In genomic region chr1:176187001-176187400, GRCh38 we compare ENCODE assay signal across 23 cellular contexts.
"Had no signal": no experiment of that assay in that cellular context is flagged by ENCODE, and none has a peak within 500 bp of the region (broad histone marks: within the 10 kb centered on the region; RNA-seq: fewer than 3 reads in every experiment).

No MANE protein-coding gene starts in this region.

- DNase-seq: activated CD4-positive, alpha-beta memory T cell treated with anti-CD3 and anti-CD28 coated beads, Interleukin-2, amount 10 ng/mL, durations not matched to agents 7 days and 5 days; activated CD4-positive, alpha-beta T cell treated with anti-CD3 and anti-CD28 coated beads, Interleukin-2, amount 10 ng/mL, durations not matched to agents 7 days and 5 days; activated CD8-positive, alpha-beta memory T cell treated with anti-CD3 and anti-CD28 coated beads, Interleukin-2, amount 50 U/mL, for 48 hours; activated gamma-delta T cell; activated naive CD4-positive, alpha-beta T cell treated with anti-CD3 and anti-CD28 coated beads, Interleukin-2, amount 10 ng/mL, durations not matched to agents 7 days and 5 days; activated T-cell treated with anti-CD3 and anti-CD28 coated beads, Interleukin-2, amount 50 U/mL, for 24 hours; amygdala; dermis blood vessel endothelial cell; effector CD4-positive, alpha-beta T cell; left ventricle myocardium inferior; naive thymus-derived CD4-positive, alpha-beta T cell; nucleus accumbens; pancreas; stimulated activated CD4-positive, alpha-beta T cell treated with anti-CD3 and anti-CD28 coated beads, Interleukin-2, amount 100 ng/mL, for 48 hours; stimulated activated naive CD4-positive, alpha-beta T cell treated with Interleukin-2 at 50 U/mL for 16 hours; T-helper 9 cell; testis; transverse colon; WERI-Rb-1 had no signal

- H3K27ac Mint-ChIP-seq: activated CD4-positive, alpha-beta memory T cell treated with anti-CD3 and anti-CD28 coated beads, Interleukin-2, amount 10 ng/mL, durations not matched to agents 7 days and 5 days; activated CD4-positive, alpha-beta T cell treated with anti-CD3 and anti-CD28 coated beads, Interleukin-2, amount 10 ng/mL, durations not matched to agents 7 days and 5 days; activated naive CD4-positive, alpha-beta T cell treated with anti-CD3 and anti-CD28 coated beads, Interleukin-2, amount 10 ng/mL, durations not matched to agents 7 days and 5 days; activated T-cell treated with anti-CD3 and anti-CD28 coated beads, Interleukin-2, amount 50 U/mL, for 24 hours had no signal

- H3K27ac ChIP-seq: epithelial cell of prostate, left ventricle myocardium inferior, pancreas, right atrium auricular region, testis, transverse colon, WERI-Rb-1 had no signal

- H3K27me3 Mint-ChIP-seq: activated CD4-positive, alpha-beta memory T cell treated with anti-CD3 and anti-CD28 coated beads, Interleukin-2, amount 10 ng/mL, durations not matched to agents 7 days and 5 days; activated CD4-positive, alpha-beta T cell treated with anti-CD3 and anti-CD28 coated beads, Interleukin-2, amount 10 ng/mL, durations not matched to agents 7 days and 5 days; activated naive CD4-positive, alpha-beta T cell treated with anti-CD3 and anti-CD28 coated beads, Interleukin-2, amount 10 ng/mL, durations not matched to agents 7 days and 5 days; activated T-cell treated with anti-CD3 and anti-CD28 coated beads, Interleukin-2, amount 50 U/mL, for 24 hours; naive thymus-derived CD4-positive, alpha-beta T cell had no signal

- H3K4me3 ChIP-seq: left ventricle myocardium inferior, lung, pancreas, right atrium auricular region, testis, transverse colon had no signal

- H3K36me3 ChIP-seq: pancreas, right atrium auricular region, transverse colon, WERI-Rb-1 had no signal

- H3K4me1 ChIP-seq: pancreas, right atrium auricular region, testis, transverse colon had no signal

- H3K9me3 ChIP-seq: pancreas, right atrium auricular region, testis, transverse colon had no signal

- H3K4me3 Mint-ChIP-seq: activated CD4-positive, alpha-beta memory T cell treated with anti-CD3 and anti-CD28 coated beads, Interleukin-2, amount 10 ng/mL, durations not matched to agents 7 days and 5 days; activated CD4-positive, alpha-beta T cell treated with anti-CD3 and anti-CD28 coated beads, Interleukin-2, amount 10 ng/mL, durations not matched to agents 7 days and 5 days; activated naive CD4-positive, alpha-beta T cell treated with anti-CD3 and anti-CD28 coated beads, Interleukin-2, amount 10 ng/mL, durations not matched to agents 7 days and 5 days; activated T-cell treated with anti-CD3 and anti-CD28 coated beads, Interleukin-2, amount 50 U/mL, for 24 hours had no signal

- H3K27me3 ChIP-seq: pancreas, right atrium auricular region, testis, transverse colon had no signal

- ATAC-seq: activated CD4-positive, CD25-positive, alpha-beta regulatory T cell treated with anti-CD3 and anti-CD28 coated beads, Interleukin-2, amount 50 U/mL, for 24 hours; naive thymus-derived CD4-positive, alpha-beta T cell; pancreas had no signal

- H3K9me3 Mint-ChIP-seq: activated CD4-positive, alpha-beta memory T cell treated with anti-CD3 and anti-CD28 coated beads, Interleukin-2, amount 10 ng/mL, durations not matched to agents 7 days and 5 days; activated naive CD4-positive, alpha-beta T cell treated with anti-CD3 and anti-CD28 coated beads, Interleukin-2, amount 10 ng/mL, durations not matched to agents 7 days and 5 days; activated T-cell treated with anti-CD3 and anti-CD28 coated beads, Interleukin-2, amount 50 U/mL, for 24 hours had no signal
